In genomic region chr13:40922437-40923040, GRCh38 we compare ENCODE assay signal across 11 cellular contexts.
DNase-seq lines count a peak whose midpoint lies in the region; ATAC-seq, FAIRE-seq and TF ChIP-seq lines count a peak whose summit lies in the region.
"Had no signal": no experiment of that assay in that cellular context is flagged by ENCODE, and none has a peak within 500 bp of the region (broad histone marks: within the 10 kb centered on the region; RNA-seq: fewer than 3 reads in every experiment).

No MANE protein-coding gene starts in this region.

- peak overlapping the region in 6 of 8 donors; percentile 47 to 87 (median 76) for H3K27ac Mint-ChIP-seq in CD8-positive, alpha-beta memory T cell
- H3K27ac Mint-ChIP-seq in HFFc6, result peak overlapping the region; percentile 60
- H3K27ac Mint-ChIP-seq in natural killer cell, result peak overlapping the region; percentile 90

- ATAC-seq in natural killer cell (no peak), HG03045 (IDR thresholded peaks at IDR 0.05; ENCODE audit: unreplicated experiment) (no peak), GM21576 (IDR thresholded peaks at IDR 0.05; ENCODE audit: unreplicated experiment) (no peak)

- no peaks in the 10 kb centered on the region for H3K9me3 Mint-ChIP-seq in CD8-positive, alpha-beta memory T cell
- H3K9me3 Mint-ChIP-seq in HFFc6 (no peaks in the 10 kb centered on the region), natural killer cell (no peaks in the 10 kb centered on the region)

- H3K36me3 Mint-ChIP-seq in CD8-positive, alpha-beta memory T cell, result peaks cover 0 to 8% (median 0%) of the 10 kb centered on the region in 3 donors
- peaks cover 5% of the 10 kb centered on the region; the same call in 1 of the 2 replicates for H3K36me3 Mint-ChIP-seq in HFFc6 (ENCODE audit: low read depth)
- no peaks in the 10 kb centered on the region for H3K36me3 Mint-ChIP-seq in natural killer cell

- H3K4me1 Mint-ChIP-seq in CD8-positive, alpha-beta memory T cell, result peaks cover 21 to 35% (median 31%) of the 10 kb centered on the region in 3 donors
- H3K4me1 Mint-ChIP-seq in HFFc6 (ENCODE audit: low read depth) (peaks cover 23% of the 10 kb centered on the region), natural killer cell (peaks cover 19 to 20% of the 10 kb centered on the region in 2 donors)

- TF ChIP-seq POLR2A in GM12891 (IDR thresholded peaks at IDR 0.05; ENCODE audit: low read depth, low read length), result no peak

- H3K36me3 ChIP-seq in CD8-positive, alpha-beta memory T cell (ENCODE audit: insufficient read depth, low read length), result no peaks in the 10 kb centered on the region

- no peaks in the 10 kb centered on the region for H3K9me3 ChIP-seq in CD8-positive, alpha-beta memory T cell (ENCODE audit: low read length)

- H3K4me3 Mint-ChIP-seq in CD8-positive, alpha-beta memory T cell, result peak overlapping the region; percentile 54 to 84 (median 72)
- H3K4me3 Mint-ChIP-seq in HFFc6, result peak overlapping the region; percentile 30; the same call in 1 of the 2 replicates
- H3K4me3 Mint-ChIP-seq in natural killer cell, result peak overlapping the region; percentile 97

- CTCF ChIA-PET in CD8-positive, alpha-beta memory T cell (lab: Charles Lee), result interaction anchor here (1.1 to 3.4 kb wide), 13 partner anchors 10 to 152 kb away, joined by 3 to 15 read pairs (median 6); partner anchors contain the start of genes MRPS31, SLC25A15 and WBP4

- no peaks in the 10 kb centered on the region for H3K27me3 Mint-ChIP-seq in CD8-positive, alpha-beta memory T cell
- H3K27me3 Mint-ChIP-seq in HFFc6 (ENCODE audit: insufficient read depth), result no peaks in the 10 kb centered on the region
- H3K27me3 Mint-ChIP-seq in natural killer cell (ENCODE audit: low read depth in 2 of 2), result no peaks in the 10 kb centered on the region

- peaks cover 7% of the 10 kb centered on the region for H3K4me1 ChIP-seq in CD8-positive, alpha-beta memory T cell (ENCODE audit: insufficient read depth, low read length)

- TF ChIP-seq CTCF in HFFc6 (IDR thresholded peaks at IDR 0.05), result no peak
- no peak for TF ChIP-seq CTCF in natural killer cell (IDR thresholded peaks at IDR 0.05)

- no peak for FAIRE-seq in GM12891 (lab: Jason Lieb, UNC)
- FAIRE-seq: urothelium cell line had no signal

- no peak overlapping the region for H3K4me3 ChIP-seq in CD8-positive, alpha-beta memory T cell (ENCODE audit: low read length)

- no peak for DNase-seq in CD8-positive, alpha-beta memory T cell
- DNase-seq in HFFc6, result no peak
- peak; percentile 47 for DNase-seq in ecto neural progenitor cell (ENCODE audit: low spot score)
- DNase-seq in natural killer cell, result no peak
- DNase-seq in GM12891 (ENCODE audit: insufficient read length, low spot score), result no peak
- no peak for DNase-seq in NCI-H526 treated with DMSO at 0.1 percent for 48 hours (lab: John Stamatoyannopoulos, UW)
- DNase-seq: GM23248, NCI-H1048 had no signal

- intact Hi-C loops in natural killer cell (cut with micrococcal nuclease), result loop anchor here (5.0 kb wide), 1 partner anchor 60 kb away; no protein-coding TSS in a partner anchor

- POLR2A ChIA-PET in CD8-positive, alpha-beta memory T cell (lab: Charles Lee), result interaction anchor here (0.6 to 1.2 kb wide), 3 partner anchors 139 to 275 kb away, joined by 3 to 10 read pairs (median 4); partner anchors contain the start of gene WBP4

- H3K27ac ChIP-seq in CD8-positive, alpha-beta memory T cell (ENCODE audit: low read depth, low read length), result no peak overlapping the region

- no peaks in the 10 kb centered on the region for H3K27me3 ChIP-seq in CD8-positive, alpha-beta memory T cell (ENCODE audit: insufficient read depth, low read length, poor library complexity, severe bottlenecking)

TF ChIP-seq in GM12891, 5 proteins besides CTCF, POLR2A, EP300 and RAD21:
- TF ChIP-seq PAX5 (IDR thresholded peaks at IDR 0.05; ENCODE audit: insufficient read depth, low read length, severe bottlenecking) (no peak), POU2F2 (IDR thresholded peaks at IDR 0.05; ENCODE audit: low read depth, low read length) (no peak), TAF1 (IDR thresholded peaks at IDR 0.05; ENCODE audit: low read depth, low read length) (no peak), POLR2AphosphoS5 (IDR thresholded peaks at IDR 0.05; ENCODE audit: low read depth, low read length) (no peak), SPI1 (IDR thresholded peaks at IDR 0.05; ENCODE audit: low read depth, low read length) (no peak)

Comparison
In these comparisons a context has a peak if more than half of its experiments do, and no peak if none do; other contexts are left out.
1. H3K4me3 Mint-ChIP-seq: peak in every context shown above with its lines; median percentile 97 in natural killer cell; 72 in CD8-positive, alpha-beta memory T cell; 30 in HFFc6.